7 cellular contexts compared by ENCODE assay signal in the genomic region with DNA sequence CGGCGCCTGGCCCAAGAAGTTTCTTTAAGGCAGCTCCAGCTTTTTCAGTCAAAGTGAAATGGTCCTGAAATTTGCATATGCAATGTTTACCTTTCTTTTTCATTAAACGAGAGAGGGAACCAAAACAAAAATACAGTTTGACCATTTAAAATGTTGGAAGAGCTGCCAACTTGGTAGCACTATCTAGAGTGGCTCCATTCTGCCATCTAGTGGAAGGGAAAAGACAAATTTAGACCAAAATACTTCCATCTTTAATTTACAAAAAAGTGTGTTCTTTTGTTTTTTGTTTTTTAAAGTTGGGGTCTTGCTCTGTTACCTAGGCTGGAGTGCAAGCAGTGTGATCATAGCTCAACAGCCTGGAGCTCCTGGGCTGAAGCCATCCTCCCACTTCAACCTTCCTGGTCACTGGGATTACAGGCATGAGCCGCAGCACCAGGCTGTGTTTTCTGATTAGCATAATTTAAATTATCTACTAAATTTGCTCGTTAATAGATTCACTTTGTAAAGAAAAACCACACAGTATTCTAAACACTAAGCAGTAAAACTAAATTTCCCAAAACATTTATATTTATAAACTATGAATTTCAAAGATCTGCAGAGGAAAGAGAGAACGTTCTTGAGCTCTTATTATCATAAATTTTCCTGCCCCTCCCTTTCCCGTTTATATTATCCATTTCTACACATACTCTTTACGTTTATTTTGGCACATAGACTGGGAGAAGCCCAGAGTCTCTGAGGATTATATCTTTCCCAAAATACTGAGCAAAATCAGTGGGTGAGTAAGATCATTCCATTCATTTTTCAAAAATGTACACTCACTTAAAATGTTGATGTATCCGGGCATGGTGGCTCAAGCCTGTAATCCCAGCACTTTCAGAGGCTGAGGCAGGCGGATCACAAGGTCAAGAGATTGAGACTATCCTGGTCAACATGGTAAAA. TPM values are rescaled to one million over a fixed set of nuclear protein-coding genes. Genes with fewer than 3 reads are reported as not detected.
A peak's percentile ranks its signal among the peaks of the same experiment; 100 is the strongest.
DNase-seq lines count a peak whose midpoint lies in the region; ATAC-seq and TF ChIP-seq lines count a peak whose summit lies in the region.

No MANE protein-coding gene starts in this region.

- ATAC-seq in GM21717 (IDR thresholded peaks at IDR 0.05; ENCODE audit: unreplicated experiment) = no peak

- H3K36me3 Mint-ChIP-seq in progenitor cell of endocrine pancreas (ENCODE audit: insufficient read depth) = no peaks in the 10 kb centered on the region

- no peak overlapping the region for H3K27ac Mint-ChIP-seq in progenitor cell of endocrine pancreas

- no peaks in the 10 kb centered on the region for H3K79me2 ChIP-seq in fibroblast of lung (ENCODE audit: control insufficient read depth, insufficient read depth, low read length)

- no peaks in the 10 kb centered on the region for H3K9me3 Mint-ChIP-seq in progenitor cell of endocrine pancreas (ENCODE audit: low read depth)

- H2AFZ ChIP-seq in fibroblast of lung (ENCODE audit: low read length) = peak overlapping the region; percentile 97

- H3K27me3 Mint-ChIP-seq in progenitor cell of endocrine pancreas = peaks cover 44% of the 10 kb centered on the region

- no peaks in the 10 kb centered on the region for H3K36me3 ChIP-seq in fibroblast of lung (ENCODE audit: control insufficient read depth, insufficient read depth, low read length)

- peak; percentile 70 to 72 for TF ChIP-seq CTCF in fibroblast of lung (conservative IDR thresholded peaks at IDR 0.05 in 1 of 2, IDR thresholded peaks at IDR 0.05 in 1 of 2; ENCODE audit: low read depth in 1 of 2, low read length in 2 of 2)
- TF ChIP-seq CTCF in progenitor cell of endocrine pancreas (IDR thresholded peaks at IDR 0.05; ENCODE audit: unreplicated experiment) = peak; percentile 70

- peak overlapping the region; percentile 57 for H3K27ac ChIP-seq in fibroblast of lung (ENCODE audit: insufficient read depth, low read length)

- no peak overlapping the region for H3K4me3 Mint-ChIP-seq in progenitor cell of endocrine pancreas (ENCODE audit: low read depth)

- peaks cover 5% of the 10 kb centered on the region for H3K4me1 Mint-ChIP-seq in progenitor cell of endocrine pancreas (ENCODE audit: low read depth)

- H3K4me1 ChIP-seq in fibroblast of lung (ENCODE audit: control insufficient read depth, extremely low read depth, insufficient read depth, low read length) = peaks cover 19% of the 10 kb centered on the region

- peak overlapping the region; percentile 50 for H3K9ac ChIP-seq in fibroblast of lung (ENCODE audit: insufficient read depth, low read length)

- peak; percentile 76 for DNase-seq in ELR (ENCODE audit: low read depth)
- peak; percentile 47 for DNase-seq in LoVo (ENCODE audit: low spot score)
- peak; percentile 69 for DNase-seq in SK-MEL-5 (ENCODE audit: low read depth, low spot score)
- DNase-seq in fibroblast of lung (ENCODE audit: low read depth in 2 of 2) = peak; percentile 71 to 73
- no peak for DNase-seq in progenitor cell of endocrine pancreas (ENCODE audit: low spot score, unreplicated experiment)
- no peak for DNase-seq in stimulated activated CD4-positive, alpha-beta T cell treated with anti-CD3 and anti-CD28 coated beads, Interleukin-4, amount 100 ng/mL, for 1 hour

- no peaks in the 10 kb centered on the region for H3K9me3 ChIP-seq in fibroblast of lung (ENCODE audit: control insufficient read depth, insufficient read depth, low read depth, low read length)

- H3K4me2 ChIP-seq in fibroblast of lung (ENCODE audit: extremely low read depth, insufficient read depth, low read length) = peak overlapping the region; percentile 75

- H3K27me3 ChIP-seq in fibroblast of lung (ENCODE audit: control insufficient read depth, insufficient read depth, low read length) = no peaks in the 10 kb centered on the region

- in situ Hi-C loops in SK-MEL-5 (cut with HindIII; ENCODE audit: low pct_unique_long_range_greater_than_20kb, low sequenced_read_pairs) = no loop called here

- H4K20me1 ChIP-seq in fibroblast of lung (ENCODE audit: control insufficient read depth, extremely low read depth, insufficient read depth, low read length) = no peaks in the 10 kb centered on the region

- peak overlapping the region in 3 of 4 experiments; percentile 0 to 41 (median 19) for H3K4me3 ChIP-seq in fibroblast of lung (replicated peaks in 1 of 4; ENCODE audit: control extremely low read depth in 1 of 4, insufficient read depth in 1 of 4, low read depth in 3 of 4, low read length in 4 of 4)

RNA-seq across cellular contexts. Expression of gene RFC4, which starts 15.4 kb away (rescaled TPM):
- total RNA-seq in SK-MEL-5 (2014; rRNA removed; shearing (Covaris generic)) = 51.0 and 57.3 TPM in 2 replicates
- polyA plus RNA-seq in SK-MEL-5 (2015; cell fraction: cytosol; rRNA removed) = 41.9 and 53.1 TPM in 2 replicates
- 109 and 122 TPM in 2 replicates for polyA plus RNA-seq in SK-MEL-5 (2015; cell fraction: nucleus; rRNA removed)
- 11.3 and 15.0 TPM in 2 replicates for total RNA-seq in fibroblast of lung
- polyA plus RNA-seq in fibroblast of lung = 16.8 and 29.1 TPM in 2 replicates
- 15.2 and 28.7 TPM in 2 replicates for polyA plus RNA-seq in fibroblast of lung (2012)
- 18.3 TPM in 1 of 2 replicates, not detected in the other for polyA minus RNA-seq in fibroblast of lung (ENCODE audit: low replicate concordance)
- total RNA-seq in progenitor cell of endocrine pancreas = 51.3 and 54.3 TPM in 2 replicates

RNA-seq across cellular contexts. Expression of gene ADIPOQ, which starts 20.8 kb away (rescaled TPM):
- total RNA-seq in SK-MEL-5 (2014; rRNA removed; shearing (Covaris generic)) = not detected in 2 replicates
- not detected in 2 replicates for polyA plus RNA-seq in SK-MEL-5 (2015; cell fraction: cytosol; rRNA removed)
- not detected in 2 replicates for polyA plus RNA-seq in SK-MEL-5 (2015; cell fraction: nucleus; rRNA removed)
- not detected in 2 replicates for total RNA-seq in fibroblast of lung
- polyA plus RNA-seq in fibroblast of lung = not detected in 2 replicates
- not detected in 2 replicates for polyA plus RNA-seq in fibroblast of lung (2012)
- not detected in 2 replicates for polyA minus RNA-seq in fibroblast of lung (ENCODE audit: low replicate concordance)
- not detected in 2 replicates for total RNA-seq in progenitor cell of endocrine pancreas

RNA-seq across cellular contexts. Expression of gene EIF4A2, which starts 38.3 kb away (rescaled TPM):
- total RNA-seq in SK-MEL-5 (2014; rRNA removed; shearing (Covaris generic)) = 391 and 434 TPM in 2 replicates
- 210 and 220 TPM in 2 replicates for polyA plus RNA-seq in SK-MEL-5 (2015; cell fraction: cytosol; rRNA removed)
- polyA plus RNA-seq in SK-MEL-5 (2015; cell fraction: nucleus; rRNA removed) = 2,399 and 2,988 TPM in 2 replicates
- total RNA-seq in fibroblast of lung = 1,128 and 1,135 TPM in 2 replicates
- 391 and 432 TPM in 2 replicates for polyA plus RNA-seq in fibroblast of lung
- 173 and 206 TPM in 2 replicates for polyA plus RNA-seq in fibroblast of lung (2012)
- 35.0 and 56.4 TPM in 2 replicates for polyA minus RNA-seq in fibroblast of lung (ENCODE audit: low replicate concordance)
- 498 and 504 TPM in 2 replicates for total RNA-seq in progenitor cell of endocrine pancreas

Comparison
In these comparisons a context has a peak if more than half of its experiments do, and no peak if none do; other contexts are left out.
1. DNase-seq: peak in ELR (single experiment), LoVo (single experiment), SK-MEL-5 (single experiment) and fibroblast of lung (2 of 2); none in progenitor cell of endocrine pancreas (single experiment) and stimulated activated CD4-positive, alpha-beta T cell treated with anti-CD3 and anti-CD28 coated beads, Interleukin-4, amount 100 ng/mL, for 1 hour (single experiment).